Comparison of ENCODE assay signal across 16 cellular contexts in genomic region chr2:57126410-57126809, GRCh38.
DNase-seq lines count a peak whose midpoint lies in the region; ATAC-seq and TF ChIP-seq lines count a peak whose summit lies in the region.
"Had no signal": no experiment of that assay in that cellular context is flagged by ENCODE, and none has a peak within 500 bp of the region (broad histone marks: within the 10 kb centered on the region; RNA-seq: fewer than 3 reads in every experiment).

No MANE protein-coding gene starts in this region.

- no peak overlapping the region for H3K4me3 Mint-ChIP-seq in WTC11
- H3K4me3 Mint-ChIP-seq in endothelial cell (ENCODE audit: unreplicated experiment), result no peak overlapping the region
- H3K4me3 Mint-ChIP-seq in CD8-positive, alpha-beta T cell, result no peak overlapping the region
- H3K4me3 Mint-ChIP-seq: CD8-positive, alpha-beta memory T cell; H9 had no signal

- POLR2A ChIA-PET in WTC11 (lab: Charles Lee), result no interaction called here
- POLR2A ChIA-PET in CD8-positive, alpha-beta T cell (lab: Charles Lee), result no interaction called here

- H3K9me3 ChIP-seq in BLaER1, result no peaks in the 10 kb centered on the region
- no peaks in the 10 kb centered on the region for H3K9me3 ChIP-seq in CD8-positive, alpha-beta T cell (ENCODE audit: low read length)
- H3K9me3 ChIP-seq: A549 had no signal

- no peak overlapping the region for H3K27ac ChIP-seq in BLaER1
- H3K27ac ChIP-seq in CD8-positive, alpha-beta T cell (ENCODE audit: low read depth, low read length), result no peak overlapping the region
- H3K27ac ChIP-seq: 22Rv1, A549 had no signal

- H3K4me3 ChIP-seq in BLaER1, result no peak overlapping the region
- no peak overlapping the region for H3K4me3 ChIP-seq in CD8-positive, alpha-beta T cell (ENCODE audit: low read depth, low read length)
- H3K4me3 ChIP-seq: A549 had no signal

- no peaks in the 10 kb centered on the region for H4K20me1 ChIP-seq in BLaER1

- H3K27me3 Mint-ChIP-seq in WTC11 (ENCODE audit: low read depth) (no peaks in the 10 kb centered on the region), endothelial cell (ENCODE audit: unreplicated experiment) (no peaks in the 10 kb centered on the region)
- no peaks in the 10 kb centered on the region for H3K27me3 Mint-ChIP-seq in CD8-positive, alpha-beta T cell (ENCODE audit: low read depth)
- H3K27me3 Mint-ChIP-seq: CD8-positive, alpha-beta memory T cell had no signal

- TF ChIP-seq CTCF in WTC11 (IDR thresholded peaks at IDR 0.05) (no peak), endothelial cell (IDR thresholded peaks at IDR 0.05; ENCODE audit: unreplicated experiment) (no peak)
- no peak for TF ChIP-seq CTCF in CD8-positive, alpha-beta T cell (IDR thresholded peaks at IDR 0.05)

- H3K36me3 ChIP-seq in BLaER1, result no peaks in the 10 kb centered on the region
- H3K36me3 ChIP-seq in CD8-positive, alpha-beta T cell (ENCODE audit: insufficient read depth, low read length), result no peaks in the 10 kb centered on the region

- ATAC-seq in WTC11 (peak; percentile 52), GM21515 (IDR thresholded peaks at IDR 0.05; ENCODE audit: unreplicated experiment) (no peak)
- ATAC-seq in CD8-positive, alpha-beta T cell, result no peak
- ATAC-seq: A549 had no signal

- H3K4me1 ChIP-seq in BLaER1, result peaks cover 9% of the 10 kb centered on the region
- no peaks in the 10 kb centered on the region for H3K4me1 ChIP-seq in CD8-positive, alpha-beta T cell (ENCODE audit: insufficient read depth, low read length)
- H3K4me1 ChIP-seq: A549 had no signal

- H3K27ac Mint-ChIP-seq in WTC11 (no peak overlapping the region), endothelial cell (ENCODE audit: unreplicated experiment) (peak overlapping the region; percentile 22)
- no peak overlapping the region for H3K27ac Mint-ChIP-seq in CD8-positive, alpha-beta T cell
- H3K27ac Mint-ChIP-seq: CD8-positive, alpha-beta memory T cell had no signal

- intact Hi-C loops in CD8-positive, alpha-beta T cell (cut with DNase I, micrococcal nuclease), result no loop called here

- H3K9ac ChIP-seq in BLaER1, result no peak overlapping the region

- DNase-seq in WTC11 (ENCODE audit: low spot score) (no peak), endothelial cell (ENCODE audit: low spot score) (peak; percentile 26), lung microvascular endothelial cell (ENCODE audit: low read depth in 2 of 2) (peak; percentile 35 to 68), epidermal melanocyte (ENCODE audit: insufficient read length, low spot score) (no peak), NCI-H1105 (lab: John Stamatoyannopoulos, UW) (no peak)
- DNase-seq in CD8-positive, alpha-beta T cell, result no peak
- DNase-seq: AML-193; CD8-positive, alpha-beta memory T cell; COR-L47; DMS 273 treated with DMSO at 0.1 percent for 48 hours; GOT3; H9 had no signal

- H3K27me3 ChIP-seq in BLaER1, result no peaks in the 10 kb centered on the region
- H3K27me3 ChIP-seq in CD8-positive, alpha-beta T cell (ENCODE audit: insufficient read depth, low read length), result no peaks in the 10 kb centered on the region

- H3K9me3 Mint-ChIP-seq in WTC11 (no peaks in the 10 kb centered on the region), endothelial cell (ENCODE audit: unreplicated experiment) (no peaks in the 10 kb centered on the region)
- H3K9me3 Mint-ChIP-seq in CD8-positive, alpha-beta T cell, result peaks cover 21% of the 10 kb centered on the region
- H3K9me3 Mint-ChIP-seq: H9 had no signal

- H3K4me2 ChIP-seq in BLaER1, result peak overlapping the region; percentile 27; the same call in 1 of the 2 replicates
- H3K4me2 ChIP-seq: A549 had no signal

- CTCF ChIA-PET in WTC11 (lab: Charles Lee), result interaction anchor here (0.6 kb wide), 1 partner anchor 393 kb away, joined by 3 read pairs; no protein-coding TSS in a partner anchor
- CTCF ChIA-PET in CD8-positive, alpha-beta T cell (lab: Charles Lee), result no interaction called here

- H3K4me1 Mint-ChIP-seq in WTC11 (0 out of 2 replicates have a peak, but pooled peaks cover 3% of the 10 kb centered on the region), endothelial cell (ENCODE audit: unreplicated experiment) (peaks cover 4% of the 10 kb centered on the region)
- H3K4me1 Mint-ChIP-seq in CD8-positive, alpha-beta T cell (ENCODE audit: low read depth), result no peaks in the 10 kb centered on the region
- H3K4me1 Mint-ChIP-seq: CD8-positive, alpha-beta memory T cell; H9 had no signal

- H3K36me3 Mint-ChIP-seq in WTC11, result no peaks in the 10 kb centered on the region
- H3K36me3 Mint-ChIP-seq in endothelial cell (ENCODE audit: low read depth, unreplicated experiment), result no peaks in the 10 kb centered on the region
- H3K36me3 Mint-ChIP-seq in CD8-positive, alpha-beta T cell, result no peaks in the 10 kb centered on the region
- H3K36me3 Mint-ChIP-seq: CD8-positive, alpha-beta memory T cell had no signal

TF ChIP-seq in WTC11, 78 proteins besides CTCF, POLR2A, EP300 and RAD21:
- TF ChIP-seq NR3C1 (CRISPR knock-in tag; conservative IDR thresholded peaks at IDR 0.05; ENCODE audit: low read depth) (no peak), HMGA2 (CRISPR knock-in tag; IDR thresholded peaks at IDR 0.05) (no peak), ZSCAN18 (CRISPR knock-in tag; IDR thresholded peaks at IDR 0.05) (no peak), TEAD1 (CRISPR knock-in tag; IDR thresholded peaks at IDR 0.05) (no peak), TCF7 (CRISPR knock-in tag; IDR thresholded peaks at IDR 0.05; ENCODE audit: low read depth) (no peak), MLX (CRISPR knock-in tag; IDR thresholded peaks at IDR 0.05) (no peak), ZBTB43 (CRISPR knock-in tag; IDR thresholded peaks at IDR 0.05) (no peak), EMX1 (CRISPR knock-in tag; IDR thresholded peaks at IDR 0.05) (no peak), CBFB (CRISPR knock-in tag; IDR thresholded peaks at IDR 0.05; ENCODE audit: low read depth) (no peak), GTF2I (CRISPR knock-in tag; conservative IDR thresholded peaks at IDR 0.05) (no peak), GRHL2 (CRISPR knock-in tag; IDR thresholded peaks at IDR 0.05; ENCODE audit: insufficient replicate concordance, severe bottlenecking) (no peak), ETV6 (CRISPR knock-in tag; IDR thresholded peaks at IDR 0.05) (no peak), SP1 (CRISPR knock-in tag; conservative IDR thresholded peaks at IDR 0.05) (no peak), FOXJ3 (CRISPR knock-in tag; IDR thresholded peaks at IDR 0.05; ENCODE audit: borderline replicate concordance) (no peak), MYBL2 (CRISPR knock-in tag; IDR thresholded peaks at IDR 0.05) (no peak), ZNF396 (CRISPR knock-in tag; IDR thresholded peaks at IDR 0.05; ENCODE audit: borderline replicate concordance) (no peak), NFYB (CRISPR knock-in tag; conservative IDR thresholded peaks at IDR 0.05; ENCODE audit: low read depth) (no peak)
- TF ChIP-seq, protein P1, sequence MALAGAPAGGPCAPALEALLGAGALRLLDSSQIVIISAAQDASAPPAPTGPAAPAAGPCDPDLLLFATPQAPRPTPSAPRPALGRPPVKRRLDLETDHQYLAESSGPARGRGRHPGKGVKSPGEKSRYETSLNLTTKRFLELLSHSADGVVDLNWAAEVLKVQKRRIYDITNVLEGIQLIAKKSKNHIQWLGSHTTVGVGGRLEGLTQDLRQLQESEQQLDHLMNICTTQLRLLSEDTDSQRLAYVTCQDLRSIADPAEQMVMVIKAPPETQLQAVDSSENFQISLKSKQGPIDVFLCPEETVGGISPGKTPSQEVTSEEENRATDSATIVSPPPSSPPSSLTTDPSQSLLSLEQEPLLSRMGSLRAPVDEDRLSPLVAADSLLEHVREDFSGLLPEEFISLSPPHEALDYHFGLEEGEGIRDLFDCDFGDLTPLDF (CRISPR knock-in tag; IDR thresholded peaks at IDR 0.05), result no peak
- TF ChIP-seq, protein P2, sequence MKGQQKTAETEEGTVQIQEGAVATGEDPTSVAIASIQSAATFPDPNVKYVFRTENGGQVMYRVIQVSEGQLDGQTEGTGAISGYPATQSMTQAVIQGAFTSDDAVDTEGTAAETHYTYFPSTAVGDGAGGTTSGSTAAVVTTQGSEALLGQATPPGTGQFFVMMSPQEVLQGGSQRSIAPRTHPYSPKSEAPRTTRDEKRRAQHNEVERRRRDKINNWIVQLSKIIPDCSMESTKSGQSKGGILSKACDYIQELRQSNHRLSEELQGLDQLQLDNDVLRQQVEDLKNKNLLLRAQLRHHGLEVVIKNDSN (CRISPR knock-in tag; IDR thresholded peaks at IDR 0.05), result no peak

Comparison
In these comparisons a context has a peak if more than half of its experiments do, and no peak if none do; other contexts are left out.
1. DNase-seq: peak in endothelial cell (single experiment) and lung microvascular endothelial cell (2 of 2); none in WTC11 (single experiment), epidermal melanocyte (single experiment), NCI-H1105 (single experiment) and CD8-positive, alpha-beta T cell (0 of 7).